Comparison of ENCODE assay signal across 14 cellular contexts in genomic region chr3:28841436-28841835, GRCh38.
DNase-seq lines count a peak whose midpoint lies in the region; ATAC-seq lines count a peak whose summit lies in the region.
"Had no signal": no experiment of that assay in that cellular context is flagged by ENCODE, and none has a peak within 500 bp of the region (broad histone marks: within the 10 kb centered on the region; RNA-seq: fewer than 3 reads in every experiment).

No MANE protein-coding gene starts in this region.

- no peak for DNase-seq in activated T-cell treated with anti-CD3 and anti-CD28 coated beads, Interleukin-2, amount 50 U/mL, for 24 hours
- no peak for DNase-seq in activated T-cell treated with anti-CD3 and anti-CD28 coated beads, Interleukin-2, amount 50 U/mL, for 1 hour
- DNase-seq in stimulated activated naive CD8-positive, alpha-beta T cell treated with anti-CD3 and anti-CD28 coated beads, Interleukin-15, Interleukin-2, amounts not matched to agents 100 U/mL and 50 U/mL, for 24 hours: peak; percentile 2
- DNase-seq in ecto neural progenitor cell (ENCODE audit: low spot score) (no peak), KG1 (lab: John Stamatoyannopoulos, UW) (no peak), ACHN (no peak)
- DNase-seq: activated B cell treated with CpG ODN at 0.5 μM for 24 hours; activated naive CD4-positive, alpha-beta T cell treated with anti-CD3 and anti-CD28 coated beads, Interleukin-2, amount 50 U/mL, for 16 hours; glutamatergic neuron; NCI-H2171 treated with DMSO at 0.1 percent for 48 hours had no signal

- H3K27ac Mint-ChIP-seq in activated T-cell treated with anti-CD3 and anti-CD28 coated beads, Interleukin-2, amount 50 U/mL, for 24 hours: peak overlapping the region; percentile 87
- H3K27ac Mint-ChIP-seq: activated B cell treated with CpG ODN at 0.5 μM for 24 hours, progenitor cell of endocrine pancreas had no signal

- H3K4me3 Mint-ChIP-seq in activated T-cell treated with anti-CD3 and anti-CD28 coated beads, Interleukin-2, amount 50 U/mL, for 24 hours: no peak overlapping the region
- H3K4me3 Mint-ChIP-seq: activated B cell treated with CpG ODN at 0.5 μM for 24 hours; central memory CD8-positive, alpha-beta T cell had no signal

- peaks cover 3% of the 10 kb centered on the region for H3K9me3 Mint-ChIP-seq in activated T-cell treated with anti-CD3 and anti-CD28 coated beads, Interleukin-2, amount 50 U/mL, for 24 hours
- H3K9me3 Mint-ChIP-seq: activated B cell treated with CpG ODN at 0.5 μM for 24 hours had no signal

- no peaks in the 10 kb centered on the region for H3K36me3 Mint-ChIP-seq in activated T-cell treated with anti-CD3 and anti-CD28 coated beads, Interleukin-2, amount 50 U/mL, for 24 hours (ENCODE audit: low read depth)

- peak; percentile 15 for ATAC-seq in HG02610 (IDR thresholded peaks at IDR 0.05; ENCODE audit: unreplicated experiment)
- ATAC-seq in HG03460 (IDR thresholded peaks at IDR 0.05; ENCODE audit: unreplicated experiment): peak; percentile 6
- peak; percentile 27 for ATAC-seq in stimulated activated naive CD8-positive, alpha-beta T cell treated with anti-CD3 and anti-CD28 coated beads, Interleukin-15, Interleukin-2, amounts not matched to agents 100 U/mL and 50 U/mL, for 24 hours

- peaks cover 24% of the 10 kb centered on the region for H3K4me1 Mint-ChIP-seq in activated T-cell treated with anti-CD3 and anti-CD28 coated beads, Interleukin-2, amount 50 U/mL, for 24 hours (ENCODE audit: low read depth)
- H3K4me1 Mint-ChIP-seq: activated B cell treated with CpG ODN at 0.5 μM for 24 hours; central memory CD8-positive, alpha-beta T cell had no signal

- in situ Hi-C loops in ACHN (cut with HindIII; ENCODE audit: low pct_ligation_motif_present, low pct_unique_long_range_greater_than_20kb, low sequenced_read_pairs): no loop called here

- peaks cover 18% of the 10 kb centered on the region for H3K27me3 Mint-ChIP-seq in activated T-cell treated with anti-CD3 and anti-CD28 coated beads, Interleukin-2, amount 50 U/mL, for 24 hours
- H3K27me3 Mint-ChIP-seq: central memory CD8-positive, alpha-beta T cell had no signal
